In the genomic region with DNA sequence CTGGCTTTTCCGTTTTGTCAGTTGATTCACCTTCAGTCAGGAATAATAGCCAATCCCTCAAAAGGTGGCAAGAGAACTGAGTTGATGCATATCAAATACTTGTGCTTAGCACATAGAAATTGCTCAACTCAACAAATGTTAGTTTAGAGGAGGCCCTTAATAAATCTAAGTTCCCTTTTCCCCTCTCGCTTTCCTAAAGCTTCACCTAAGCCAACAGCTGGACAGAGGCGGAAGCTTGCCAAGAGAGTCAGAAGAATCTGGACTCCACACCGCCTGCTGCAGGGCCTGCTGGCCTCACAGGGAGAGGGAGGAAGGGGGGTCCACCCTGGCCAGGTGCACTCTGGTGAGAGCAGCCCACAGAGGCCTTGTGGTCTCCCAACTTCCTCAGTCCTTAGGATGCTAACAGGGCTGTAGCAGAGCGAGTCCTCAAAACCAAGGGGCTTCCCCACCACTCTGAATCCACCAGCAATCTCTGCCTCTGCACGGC, we compare ENCODE assay signal across 8 cellular contexts.
DNase-seq lines count a peak whose midpoint lies in the region; ATAC-seq and TF ChIP-seq lines count a peak whose summit lies in the region.

No MANE protein-coding gene starts in this region.

- no peak for TF ChIP-seq CTCF in GM13976 (IDR thresholded peaks at IDR 0.05; ENCODE audit: borderline replicate concordance, control extremely low read depth, extremely low read depth, insufficient read depth, missing control alignments)
- TF ChIP-seq CTCF in Peyer's patch (IDR thresholded peaks at IDR 0.05), result no peak
- no peak for TF ChIP-seq CTCF in epithelial cell of esophagus (IDR thresholded peaks at IDR 0.05; ENCODE audit: insufficient read depth, low read depth, low read length, missing control alignments)
- TF ChIP-seq CTCF in WTC11 (IDR thresholded peaks at IDR 0.05), result no peak

- CTCF ChIA-PET in WTC11 (lab: Charles Lee), result interaction anchor here (0.8 to 4.3 kb wide), 3 partner anchors 15 to 288 kb away, joined by 3 to 30 read pairs (median 8); no protein-coding TSS in a partner anchor

- POLR2A ChIA-PET in WTC11 (lab: Charles Lee), result no interaction called here

- peaks cover 6 to 43% (median 28%) of the 10 kb centered on the region in 4 donors for H3K4me1 ChIP-seq in Peyer's patch

- DNase-seq in GM13976 (ENCODE audit: low spot score) (peak; percentile 70), Peyer's patch (peak in 2 of 3 donors; percentile 65 to 76), epithelial cell of esophagus (ENCODE audit: low read depth) (peak; percentile 44), ACHN (no peak), WTC11 (ENCODE audit: low spot score) (no peak), NCI-H2029 treated with DMSO at 0.1 percent for 48 hours (lab: John Stamatoyannopoulos, UW) (no peak)

- no peak for TF ChIP-seq POLR2A in Peyer's patch (IDR thresholded peaks at IDR 0.05)

- in situ Hi-C loops in GM13976 (cut with MboI; ENCODE audit: low sequenced_read_pairs, unreplicated experiment) (no loop called here), ACHN (cut with HindIII; ENCODE audit: low pct_ligation_motif_present, low pct_unique_long_range_greater_than_20kb, low sequenced_read_pairs) (no loop called here)

- no peaks in the 10 kb centered on the region for H3K36me3 ChIP-seq in Peyer's patch

- H3K4me3 ChIP-seq in Peyer's patch, result no peak overlapping the region
- H3K4me3 ChIP-seq in epithelial cell of esophagus (ENCODE audit: low read length), result no peak overlapping the region

- H3K27ac Mint-ChIP-seq in stimulated activated memory B cell treated with anti-CD40 and anti-IgM and Interleukin-4, amounts not matched to agents 10 μg/mL and 1 μg/mL and 100 μg/mL, for 72 hours, result peak overlapping the region; percentile 50
- no peak overlapping the region for H3K27ac Mint-ChIP-seq in WTC11

- H3K36me3 Mint-ChIP-seq in stimulated activated memory B cell treated with anti-CD40 and anti-IgM and Interleukin-4, amounts not matched to agents 10 μg/mL and 1 μg/mL and 100 μg/mL, for 72 hours, result peaks cover 17% of the 10 kb centered on the region
- H3K36me3 Mint-ChIP-seq in WTC11, result no peaks in the 10 kb centered on the region

- H3K4me3 Mint-ChIP-seq in stimulated activated memory B cell treated with anti-CD40 and anti-IgM and Interleukin-4, amounts not matched to agents 10 μg/mL and 1 μg/mL and 100 μg/mL, for 72 hours, result peak overlapping the region; percentile 29
- no peak overlapping the region for H3K4me3 Mint-ChIP-seq in WTC11

- H3K9me3 Mint-ChIP-seq in stimulated activated memory B cell treated with anti-CD40 and anti-IgM and Interleukin-4, amounts not matched to agents 10 μg/mL and 1 μg/mL and 100 μg/mL, for 72 hours, result no peaks in the 10 kb centered on the region
- H3K9me3 Mint-ChIP-seq in WTC11, result no peaks in the 10 kb centered on the region

- peak; percentile 65 for ATAC-seq in HG02623 (IDR thresholded peaks at IDR 0.05; ENCODE audit: unreplicated experiment)
- ATAC-seq in stimulated activated memory B cell treated with anti-CD40 and anti-IgM and Interleukin-4, amounts not matched to agents 10 μg/mL and 1 μg/mL and 100 μg/mL, for 72 hours, result peak; percentile 80
- ATAC-seq in WTC11, result no peak

- H3K9me3 ChIP-seq in Peyer's patch, result no peaks in the 10 kb centered on the region

- no peaks in the 10 kb centered on the region for H3K27me3 Mint-ChIP-seq in stimulated activated memory B cell treated with anti-CD40 and anti-IgM and Interleukin-4, amounts not matched to agents 10 μg/mL and 1 μg/mL and 100 μg/mL, for 72 hours
- no peaks in the 10 kb centered on the region for H3K27me3 Mint-ChIP-seq in WTC11 (ENCODE audit: low read depth)

- peaks cover 65% of the 10 kb centered on the region for H3K4me1 Mint-ChIP-seq in stimulated activated memory B cell treated with anti-CD40 and anti-IgM and Interleukin-4, amounts not matched to agents 10 μg/mL and 1 μg/mL and 100 μg/mL, for 72 hours
- peaks cover 34% of the 10 kb centered on the region for H3K4me1 Mint-ChIP-seq in WTC11

- H3K27ac ChIP-seq in Peyer's patch, result peak overlapping the region in 2 of 4 donors; percentile 28 to 51

- no peaks in the 10 kb centered on the region for H3K27me3 ChIP-seq in Peyer's patch

TF ChIP-seq in WTC11, 78 proteins besides CTCF, POLR2A, EP300 and RAD21:
- TF ChIP-seq IRF2 (CRISPR knock-in tag; IDR thresholded peaks at IDR 0.05; ENCODE audit: borderline replicate concordance, low read depth) (no peak), SOX15 (CRISPR knock-in tag; IDR thresholded peaks at IDR 0.05) (no peak), ZNF396 (CRISPR knock-in tag; IDR thresholded peaks at IDR 0.05; ENCODE audit: borderline replicate concordance) (no peak), ETV6 (CRISPR knock-in tag; IDR thresholded peaks at IDR 0.05) (no peak), NR3C1 (CRISPR knock-in tag; conservative IDR thresholded peaks at IDR 0.05; ENCODE audit: low read depth) (no peak), JAZF1 (CRISPR knock-in tag; IDR thresholded peaks at IDR 0.05) (no peak), TEAD1 (CRISPR knock-in tag; IDR thresholded peaks at IDR 0.05) (no peak), NFYB (CRISPR knock-in tag; conservative IDR thresholded peaks at IDR 0.05; ENCODE audit: low read depth) (no peak), ZNF416 (CRISPR knock-in tag; IDR thresholded peaks at IDR 0.05) (no peak), ZNF671 (CRISPR knock-in tag; IDR thresholded peaks at IDR 0.05) (no peak), ZNF317 (CRISPR knock-in tag; IDR thresholded peaks at IDR 0.05; ENCODE audit: borderline replicate concordance, low read depth) (no peak), TEAD4 (CRISPR knock-in tag; IDR thresholded peaks at IDR 0.05) (no peak)
- TF ChIP-seq, protein P1, sequence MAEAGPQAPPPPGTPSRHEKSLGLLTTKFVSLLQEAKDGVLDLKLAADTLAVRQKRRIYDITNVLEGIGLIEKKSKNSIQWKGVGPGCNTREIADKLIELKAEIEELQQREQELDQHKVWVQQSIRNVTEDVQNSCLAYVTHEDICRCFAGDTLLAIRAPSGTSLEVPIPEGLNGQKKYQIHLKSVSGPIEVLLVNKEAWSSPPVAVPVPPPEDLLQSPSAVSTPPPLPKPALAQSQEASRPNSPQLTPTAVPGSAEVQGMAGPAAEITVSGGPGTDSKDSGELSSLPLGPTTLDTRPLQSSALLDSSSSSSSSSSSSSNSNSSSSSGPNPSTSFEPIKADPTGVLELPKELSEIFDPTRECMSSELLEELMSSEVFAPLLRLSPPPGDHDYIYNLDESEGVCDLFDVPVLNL (CRISPR knock-in tag; IDR thresholded peaks at IDR 0.05; ENCODE audit: borderline replicate concordance, low read depth), result no peak
- TF ChIP-seq, protein P2, sequence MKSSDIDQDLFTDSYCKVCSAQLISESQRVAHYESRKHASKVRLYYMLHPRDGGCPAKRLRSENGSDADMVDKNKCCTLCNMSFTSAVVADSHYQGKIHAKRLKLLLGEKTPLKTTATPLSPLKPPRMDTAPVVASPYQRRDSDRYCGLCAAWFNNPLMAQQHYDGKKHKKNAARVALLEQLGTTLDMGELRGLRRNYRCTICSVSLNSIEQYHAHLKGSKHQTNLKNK (CRISPR knock-in tag; IDR thresholded peaks at IDR 0.05), result no peak
- TF ChIP-seq, protein P3, sequence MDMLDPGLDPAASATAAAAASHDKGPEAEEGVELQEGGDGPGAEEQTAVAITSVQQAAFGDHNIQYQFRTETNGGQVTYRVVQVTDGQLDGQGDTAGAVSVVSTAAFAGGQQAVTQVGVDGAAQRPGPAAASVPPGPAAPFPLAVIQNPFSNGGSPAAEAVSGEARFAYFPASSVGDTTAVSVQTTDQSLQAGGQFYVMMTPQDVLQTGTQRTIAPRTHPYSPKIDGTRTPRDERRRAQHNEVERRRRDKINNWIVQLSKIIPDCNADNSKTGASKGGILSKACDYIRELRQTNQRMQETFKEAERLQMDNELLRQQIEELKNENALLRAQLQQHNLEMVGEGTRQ (CRISPR knock-in tag; IDR thresholded peaks at IDR 0.05), result no peak
- TF ChIP-seq, protein P4, sequence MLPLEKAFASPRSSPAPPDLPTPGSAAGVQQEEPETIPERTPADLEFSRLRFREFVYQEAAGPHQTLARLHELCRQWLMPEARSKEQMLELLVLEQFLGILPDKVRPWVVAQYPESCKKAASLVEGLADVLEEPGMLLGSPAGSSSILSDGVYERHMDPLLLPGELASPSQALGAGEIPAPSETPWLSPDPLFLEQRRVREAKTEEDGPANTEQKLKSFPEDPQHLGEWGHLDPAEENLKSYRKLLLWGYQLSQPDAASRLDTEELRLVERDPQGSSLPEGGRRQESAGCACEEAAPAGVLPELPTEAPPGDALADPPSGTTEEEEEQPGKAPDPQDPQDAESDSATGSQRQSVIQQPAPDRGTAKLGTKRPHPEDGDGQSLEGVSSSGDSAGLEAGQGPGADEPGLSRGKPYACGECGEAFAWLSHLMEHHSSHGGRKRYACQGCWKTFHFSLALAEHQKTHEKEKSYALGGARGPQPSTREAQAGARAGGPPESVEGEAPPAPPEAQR (CRISPR knock-in tag; IDR thresholded peaks at IDR 0.05), result no peak
TF ChIP-seq in WTC11: peak in this region for 0.

Comparison
In these comparisons a context has a peak if more than half of its experiments do, and no peak if none do; other contexts are left out.
1. DNase-seq: peak in GM13976 (single experiment), Peyer's patch (2 of 3) and epithelial cell of esophagus (single experiment); none in ACHN (single experiment), WTC11 (single experiment) and NCI-H2029 treated with DMSO at 0.1 percent for 48 hours (single experiment).